2 cellular contexts compared by ENCODE assay signal in the genomic region with DNA sequence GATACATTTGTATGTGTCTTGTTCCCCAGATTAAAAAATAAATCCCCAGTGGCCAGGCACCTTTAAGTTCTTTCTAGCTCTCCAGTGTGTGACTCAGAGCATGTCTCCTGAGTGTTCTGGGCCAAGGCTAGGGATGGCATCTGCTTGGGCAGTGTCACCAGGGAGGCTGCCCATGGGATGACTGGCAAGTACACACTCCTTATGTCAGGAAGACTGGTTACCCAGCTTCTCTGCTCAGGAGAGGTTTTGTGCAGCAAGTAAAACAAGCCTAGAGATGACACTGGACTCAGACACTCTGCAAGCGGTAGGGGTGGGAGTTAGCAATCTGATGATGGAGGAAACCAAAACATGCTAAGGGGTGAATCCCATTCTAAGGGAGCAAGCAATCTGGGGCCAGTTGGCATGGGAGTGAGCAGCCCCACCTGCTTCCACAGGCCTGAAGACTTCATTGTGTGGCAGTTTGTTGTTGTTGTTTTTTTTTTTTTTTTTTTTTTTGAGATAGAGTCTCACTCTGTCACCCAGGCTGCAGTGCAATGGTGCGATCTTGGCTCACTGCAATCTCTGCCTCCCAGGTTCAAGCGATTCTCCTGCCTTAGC.
TF ChIP-seq lines count a peak whose summit lies in the region.

No MANE protein-coding gene starts in this region.

TF ChIP-seq in HEK293, 187 proteins besides CTCF, POLR2A, EP300 and RAD21 (continued from another document):
- no peak for TF ChIP-seq SETDB1 (IDR thresholded peaks at IDR 0.05; ENCODE audit: insufficient read length, low read length)
- peak; percentile 85 for TF ChIP-seq PRDM10 (tag by site-specific recombination; IDR thresholded peaks at IDR 0.05)
- TF ChIP-seq, protein P1, sequence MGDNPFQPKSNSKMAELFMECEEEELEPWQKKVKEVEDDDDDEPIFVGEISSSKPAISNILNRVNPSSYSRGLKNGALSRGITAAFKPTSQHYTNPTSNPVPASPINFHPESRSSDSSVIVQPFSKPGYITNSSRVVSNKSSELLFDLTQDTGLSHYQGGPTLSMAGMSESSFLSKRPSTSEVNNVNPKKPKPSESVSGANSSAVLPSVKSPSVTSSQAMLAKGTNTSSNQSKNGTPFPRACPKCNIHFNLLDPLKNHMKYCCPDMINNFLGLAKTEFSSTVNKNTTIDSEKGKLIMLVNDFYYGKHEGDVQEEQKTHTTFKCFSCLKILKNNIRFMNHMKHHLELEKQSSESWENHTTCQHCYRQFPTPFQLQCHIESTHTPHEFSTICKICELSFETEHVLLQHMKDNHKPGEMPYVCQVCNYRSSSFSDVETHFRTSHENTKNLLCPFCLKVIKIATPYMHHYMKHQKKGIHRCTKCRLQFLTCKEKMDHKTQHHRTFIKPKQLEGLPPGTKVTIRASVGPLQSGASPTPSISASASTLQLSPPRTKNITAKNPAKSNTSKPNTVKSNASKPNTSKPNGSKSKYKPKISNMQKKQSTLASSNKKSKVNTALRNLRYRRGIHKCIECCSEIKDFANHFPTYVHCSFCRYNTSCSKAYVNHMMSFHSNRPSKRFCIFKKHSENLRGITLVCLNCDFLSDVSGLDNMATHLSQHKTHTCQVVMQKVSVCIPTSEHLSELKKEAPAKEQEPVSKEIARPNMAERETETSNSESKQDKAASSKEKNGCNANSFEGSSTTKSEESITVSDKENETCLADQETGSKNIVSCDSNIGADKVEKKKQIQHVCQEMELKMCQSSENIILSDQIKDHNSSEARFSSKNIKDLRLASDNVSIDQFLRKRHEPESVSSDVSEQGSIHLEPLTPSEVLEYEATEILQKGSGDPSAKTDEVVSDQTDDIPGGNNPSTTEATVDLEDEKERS (tag by site-specific recombination; IDR thresholded peaks at IDR 0.05) = no peak

TF ChIP-seq in K562, 482 proteins besides CTCF, POLR2A, EP300 and RAD21 (continued from another document):
- TF ChIP-seq BDP1 (IDR thresholded peaks at IDR 0.05; ENCODE audit: insufficient read depth, insufficient read length) = no peak
- no peak for TF ChIP-seq NKRF (IDR thresholded peaks at IDR 0.05; ENCODE audit: borderline replicate concordance)
- TF ChIP-seq PTRF (tag; IDR thresholded peaks at IDR 0.05) = no peak
- no peak for TF ChIP-seq SNIP1 (IDR thresholded peaks at IDR 0.05; ENCODE audit: low read depth)
- no peak for TF ChIP-seq MYC (IDR thresholded peaks at IDR 0.05; ENCODE audit: low read depth, low read length)
- no peak for TF ChIP-seq MYC (CRISPR knock-in tag; IDR thresholded peaks at IDR 0.05; ENCODE audit: borderline replicate concordance, low read depth)
- no peak for TF ChIP-seq PTTG1 (tag; IDR thresholded peaks at IDR 0.05; ENCODE audit: low read depth)
- no peak for TF ChIP-seq ZNF75A (CRISPR knock-in tag; IDR thresholded peaks at IDR 0.05)
